In genomic region chr2:140199312-140199711, GRCh38 we compare ENCODE assay signal across 20 cellular contexts.
DNase-seq lines count a peak whose midpoint lies in the region; ATAC-seq and TF ChIP-seq lines count a peak whose summit lies in the region.
"Had no signal": no experiment of that assay in that cellular context is flagged by ENCODE, and none has a peak within 500 bp of the region (broad histone marks: within the 10 kb centered on the region; RNA-seq: fewer than 3 reads in every experiment).

No MANE protein-coding gene starts in this region.

- no peaks in the 10 kb centered on the region for H3K79me2 ChIP-seq in PC-3 (ENCODE audit: low read length)

- no peaks in the 10 kb centered on the region for H3K9me2 ChIP-seq in PC-3 (replicated peaks; ENCODE audit: low read length)

- TF ChIP-seq CTCF in PC-3 (conservative IDR thresholded peaks at IDR 0.05; ENCODE audit: low read depth, low read length) (no peak), kidney epithelial cell (IDR thresholded peaks at IDR 0.05; ENCODE audit: insufficient read depth, low read length, poor library complexity, severe bottlenecking) (no peak)

- H2AFZ ChIP-seq in PC-3 (ENCODE audit: low read length): no peak overlapping the region

- no peaks in the 10 kb centered on the region for H3F3A ChIP-seq in PC-3 (ENCODE audit: low read length, unreplicated experiment)

- no peak overlapping the region for H3K27ac Mint-ChIP-seq in stimulated activated naive CD8-positive, alpha-beta T cell treated with anti-CD3 and anti-CD28 coated beads, Interleukin-15, amount 100 ng/mL, for 72 hours
- H3K27ac Mint-ChIP-seq: CD14-positive monocyte; CD4-positive, alpha-beta memory T cell; CD4-positive, CD25-positive, alpha-beta regulatory T cell; CD8-positive, alpha-beta memory T cell had no signal

- H3K4me3 ChIP-seq in PC-3 (ENCODE audit: low read length): no peak overlapping the region
- H3K4me3 ChIP-seq in kidney epithelial cell (ENCODE audit: low read depth, low read length): no peak overlapping the region
- no peak overlapping the region for H3K4me3 ChIP-seq in HAP-1
- H3K4me3 ChIP-seq: BLaER1 had no signal

- H3K36me3 ChIP-seq in PC-3 (ENCODE audit: low read depth, low read length) (no peaks in the 10 kb centered on the region), kidney epithelial cell (ENCODE audit: control insufficient read depth, insufficient read depth, low read length) (no peaks in the 10 kb centered on the region), HAP-1 (replicated peaks) (no peaks in the 10 kb centered on the region; the same call in 1 of the 2 replicates)
- H3K36me3 ChIP-seq: BE2C, BLaER1 had no signal

- H3K4me2 ChIP-seq in PC-3 (ENCODE audit: low read length): 0 out of 2 replicates have a peak overlapping the region, but pooled peaks have one; percentile 15
- H3K4me2 ChIP-seq: BLaER1 had no signal

- H3K9me3 ChIP-seq in PC-3 (ENCODE audit: low read length): no peaks in the 10 kb centered on the region
- H3K9me3 ChIP-seq in HAP-1: no peaks in the 10 kb centered on the region; the same call in 1 of the 2 replicates
- H3K9me3 ChIP-seq: BE2C, BLaER1 had no signal

- no TSS peak for BruUV-seq in PC-3 (replicated peaks; lab: Mats Ljungman, UMichigan)

- intact Hi-C loops in PC-3 (cut with micrococcal nuclease): loop anchor here (1.0 kb wide), 2 partner anchors 21 to 145 kb away; no protein-coding TSS in a partner anchor

- H3K4me1 ChIP-seq in PC-3 (ENCODE audit: insufficient read depth, low read length) (peaks cover 8% of the 10 kb centered on the region; the same call in 1 of the 2 replicates), HAP-1 (no peaks in the 10 kb centered on the region)
- H3K4me1 ChIP-seq: BE2C, BLaER1 had no signal

- H3K4me3 Mint-ChIP-seq in stimulated activated naive CD8-positive, alpha-beta T cell treated with anti-CD3 and anti-CD28 coated beads, Interleukin-15, amount 100 ng/mL, for 72 hours: no peak overlapping the region
- H3K4me3 Mint-ChIP-seq: CD14-positive monocyte; CD4-positive, alpha-beta memory T cell; CD4-positive, CD25-positive, alpha-beta regulatory T cell; CD8-positive, alpha-beta memory T cell had no signal

- H3K4me1 Mint-ChIP-seq in stimulated activated naive CD8-positive, alpha-beta T cell treated with anti-CD3 and anti-CD28 coated beads, Interleukin-15, amount 100 ng/mL, for 72 hours: no peaks in the 10 kb centered on the region
- H3K4me1 Mint-ChIP-seq: CD14-positive monocyte; CD4-positive, alpha-beta memory T cell; CD4-positive, CD25-positive, alpha-beta regulatory T cell; CD8-positive, alpha-beta memory T cell had no signal

- ATAC-seq in PC-3 (peak; percentile 96), GM21381 (IDR thresholded peaks at IDR 0.05; ENCODE audit: unreplicated experiment) (no peak)
- ATAC-seq in stimulated activated naive CD8-positive, alpha-beta T cell treated with anti-CD3 and anti-CD28 coated beads, Interleukin-15, amount 100 ng/mL, for 72 hours: no peak

- H3K9me3 Mint-ChIP-seq in stimulated activated naive CD8-positive, alpha-beta T cell treated with anti-CD3 and anti-CD28 coated beads, Interleukin-15, amount 100 ng/mL, for 72 hours: peaks cover 6 to 13% of the 10 kb centered on the region in 2 donors

- H3K27ac ChIP-seq in PC-3 (ENCODE audit: low read length): peak overlapping the region; percentile 38; the same call in 1 of the 2 replicates
- H3K27ac ChIP-seq: BLaER1 had no signal

- H3K27me3 ChIP-seq in PC-3 (ENCODE audit: low read length) (no peaks in the 10 kb centered on the region), kidney epithelial cell (ENCODE audit: control insufficient read depth, insufficient read depth, low read length) (no peaks in the 10 kb centered on the region), HAP-1 (ENCODE audit: low read depth) (no peaks in the 10 kb centered on the region)
- H3K27me3 ChIP-seq: BE2C, BLaER1 had no signal

- peak; percentile 76 for DNase-seq in NCI-H748 (lab: John Stamatoyannopoulos, UW; ENCODE audit: unreplicated experiment)
- DNase-seq in PC-3: peak; percentile 63
- DNase-seq in kidney epithelial cell (ENCODE audit: low read depth): peak; percentile 2
- DNase-seq in RKO (ENCODE audit: low spot score): no peak
- DNase-seq in stimulated activated naive CD8-positive, alpha-beta T cell treated with anti-CD3 and anti-CD28 coated beads, Interleukin-15, amount 100 ng/mL, for 72 hours: no peak
- no peak for DNase-seq in HAP-1 (ENCODE audit: low spot score in 2 of 2)
- DNase-seq: 8988T; ACHN; BE2C; C1 segment of cervical spinal cord; Calu3; CD4-positive, alpha-beta memory T cell; CD4-positive, CD25-positive, alpha-beta regulatory T cell; CD8-positive, alpha-beta memory T cell; COR-L47; DMS79 treated with DMSO at 0.1 percent for 48 hours; GF-D8 had no signal

- POLR2A ChIA-PET in PC-3 (lab: Charles Lee; ENCODE audit: unreplicated experiment): no interaction called here

- H4K20me1 ChIP-seq in PC-3 (ENCODE audit: low read length): no peaks in the 10 kb centered on the region
- H4K20me1 ChIP-seq: BLaER1 had no signal

- no peaks in the 10 kb centered on the region for H3K27me3 Mint-ChIP-seq in stimulated activated naive CD8-positive, alpha-beta T cell treated with anti-CD3 and anti-CD28 coated beads, Interleukin-15, amount 100 ng/mL, for 72 hours
- H3K27me3 Mint-ChIP-seq: CD4-positive, alpha-beta memory T cell; CD4-positive, CD25-positive, alpha-beta regulatory T cell; CD8-positive, alpha-beta memory T cell had no signal

- CTCF ChIA-PET in PC-3 (lab: Charles Lee): no interaction called here

- no peak overlapping the region for H3K9ac ChIP-seq in PC-3 (ENCODE audit: low read length)
- H3K9ac ChIP-seq: BLaER1 had no signal

- in situ Hi-C loops in HAP-1 (cut with MboI; ENCODE audit: low sequenced_read_pairs): no loop called here

Comparison
In these comparisons a context has a peak if more than half of its experiments do, and no peak if none do; other contexts are left out.
1. DNase-seq: peak in NCI-H748 (single experiment), PC-3 (single experiment) and kidney epithelial cell (single experiment); none in RKO (single experiment), stimulated activated naive CD8-positive, alpha-beta T cell treated with anti-CD3 and anti-CD28 coated beads, Interleukin-15, amount 100 ng/mL, for 72 hours (0 of 2) and HAP-1 (0 of 2).